9 cellular contexts compared by ENCODE assay signal in the genomic region with DNA sequence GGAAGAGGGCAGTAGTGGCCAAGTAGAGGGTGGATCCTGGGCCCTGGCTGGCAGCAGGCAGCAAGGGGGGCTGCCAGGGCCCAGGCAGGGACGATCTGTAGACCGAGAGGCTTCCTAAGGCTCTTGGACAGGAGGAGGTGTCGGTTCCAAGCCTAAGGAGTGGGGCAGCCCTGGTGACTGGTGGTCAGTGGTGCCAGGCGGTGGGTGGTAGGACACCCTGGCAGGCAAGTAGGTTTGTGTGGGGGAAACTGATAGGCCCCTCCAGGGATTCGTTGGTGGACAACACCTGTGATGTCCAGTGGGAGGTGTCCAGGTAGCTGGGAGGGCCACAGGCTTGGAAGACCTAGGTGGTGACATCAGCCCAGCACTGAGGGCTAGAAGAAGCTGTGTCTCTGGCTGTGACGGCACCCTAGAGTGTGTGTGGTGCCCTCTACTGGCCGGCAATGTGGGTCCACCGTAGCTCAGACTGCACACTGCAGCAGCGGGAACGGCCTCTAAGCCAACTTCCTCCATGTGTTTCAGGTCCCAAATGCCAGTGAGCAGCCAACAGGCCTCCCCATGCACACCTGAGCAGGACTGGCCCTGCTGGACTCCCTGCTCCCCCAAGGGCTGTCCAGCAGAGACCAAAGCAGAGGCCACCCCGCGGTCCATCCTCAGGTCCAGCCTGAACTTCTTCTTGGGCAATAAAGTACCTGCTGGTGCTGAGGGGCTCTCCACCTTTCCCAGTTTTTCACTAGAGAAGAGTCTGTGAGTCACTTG. TPM values are rescaled to one million over a fixed set of nuclear protein-coding genes. Genes with fewer than 3 reads are reported as not detected.
DNase-seq lines count a peak whose midpoint lies in the region; ATAC-seq, FAIRE-seq and TF ChIP-seq lines count a peak whose summit lies in the region.
"Had no signal": no experiment of that assay in that cellular context is flagged by ENCODE, and none has a peak within 500 bp of the region (broad histone marks: within the 10 kb centered on the region; RNA-seq: fewer than 3 reads in every experiment).

No MANE protein-coding gene starts in this region.

- WGBS in ovary, 3 donors: 56 to 61% (median 59%) methylated on average over 12 of the region's 12 CpGs

- BruUV-seq in Panc1 (replicated peaks; lab: Mats Ljungman, UMichigan): no TSS peak

- ATAC-seq in Panc1: peak; percentile 98
- ATAC-seq in activated T-cell treated with anti-CD3 and anti-CD28 coated beads, Interleukin-2, amount 50 U/mL, for 72 hours (replicated peaks in 1 of 2): peak; percentile 96 to 97
- no peak for ATAC-seq in GM18519 (IDR thresholded peaks at IDR 0.05; ENCODE audit: low FRiP score, unreplicated experiment)

- H3K4me3 ChIP-seq in BE2C (ENCODE audit: low read depth, low read length) (no peak overlapping the region), Panc1 (ENCODE audit: low read depth in 2 of 2, low read length in 2 of 2) (no peak overlapping the region), fibroblast of pulmonary artery (replicated peaks; ENCODE audit: low read depth, low read length) (no peak overlapping the region), ovary (no peak overlapping the region), uterus (no peak overlapping the region)

- intact Hi-C loops in Panc1 (cut with micrococcal nuclease; ENCODE audit: unreplicated experiment) (no loop called here), ovary (cut with DNase I) (no loop called here), uterus (cut with DNase I; ENCODE audit: low total_unique reads) (no loop called here)

- CTCF ChIA-PET in Panc1 (lab: Charles Lee): interaction anchor here (0.5 to 1.9 kb wide), 9 partner anchors 9 to 801 kb away, joined by 3 to 13 read pairs (median 5); a partner anchor contains a TSS

- H3K27me3 ChIP-seq in BE2C (no peaks in the 10 kb centered on the region), Panc1 (ENCODE audit: control insufficient read depth, insufficient read depth, low read length) (no peaks in the 10 kb centered on the region), ovary (no peaks in the 10 kb centered on the region), uterus (no peaks in the 10 kb centered on the region)

- H3K4me3 Mint-ChIP-seq in activated T-cell treated with anti-CD3 and anti-CD28 coated beads, Interleukin-2, amount 50 U/mL, for 72 hours: no peak overlapping the region
- H3K4me3 Mint-ChIP-seq: stimulated activated naive CD8-positive, alpha-beta T cell treated with anti-CD3 and anti-CD28 coated beads, Interleukin-15, Interleukin-2, amounts not matched to agents 100 ng/mL and 50 ng/mL, for 24 hours had no signal

- H3K9me3 Mint-ChIP-seq in activated T-cell treated with anti-CD3 and anti-CD28 coated beads, Interleukin-2, amount 50 U/mL, for 72 hours: no peaks in the 10 kb centered on the region
- H3K9me3 Mint-ChIP-seq: stimulated activated naive CD8-positive, alpha-beta T cell treated with anti-CD3 and anti-CD28 coated beads, Interleukin-15, Interleukin-2, amounts not matched to agents 100 ng/mL and 50 ng/mL, for 24 hours had no signal

- H3K4me1 Mint-ChIP-seq in activated T-cell treated with anti-CD3 and anti-CD28 coated beads, Interleukin-2, amount 50 U/mL, for 72 hours (ENCODE audit: low read depth): peaks cover 6% of the 10 kb centered on the region

- H3K36me3 Mint-ChIP-seq in activated T-cell treated with anti-CD3 and anti-CD28 coated beads, Interleukin-2, amount 50 U/mL, for 72 hours (ENCODE audit: insufficient read depth in 2 of 2): no peaks in the 10 kb centered on the region

- no peak for TF ChIP-seq EP300 in ovary (IDR thresholded peaks at IDR 0.05)

- no peaks in the 10 kb centered on the region for H3K36me3 ChIP-seq in BE2C
- H3K36me3 ChIP-seq in Panc1 (ENCODE audit: control insufficient read depth, insufficient read depth, low read length): no peaks in the 10 kb centered on the region
- no peaks in the 10 kb centered on the region for H3K36me3 ChIP-seq in ovary
- H3K36me3 ChIP-seq in uterus: no peaks in the 10 kb centered on the region

- H3K27ac ChIP-seq in Panc1 (ENCODE audit: low read length) (no peak overlapping the region), ovary (no peak overlapping the region), uterus (no peak overlapping the region)

- TF ChIP-seq POLR2A in H54 (IDR thresholded peaks at IDR 0.05; ENCODE audit: low read depth, low read length): no peak
- no peak for TF ChIP-seq POLR2A in ovary (IDR thresholded peaks at IDR 0.05)
- no peak for TF ChIP-seq POLR2A in uterus (IDR thresholded peaks at IDR 0.05)

- TF ChIP-seq CTCF in BE2C (IDR thresholded peaks at IDR 0.05; ENCODE audit: low read depth, low read length) (peak; percentile 84), Panc1 (IDR thresholded peaks at IDR 0.05) (peak; percentile 84), fibroblast of pulmonary artery (IDR thresholded peaks at IDR 0.05; ENCODE audit: low read length, missing control alignments) (peak; percentile 82), ovary (IDR thresholded peaks at IDR 0.05) (no peak), uterus (IDR thresholded peaks at IDR 0.05) (peak; percentile 12 to 42 (median 24))

- FAIRE-seq in H54 (lab: Jason Lieb, UNC): no peak

- DNase-seq in BE2C: peak; percentile 78
- DNase-seq in H54 (ENCODE audit: insufficient read length, low spot score): peak; percentile 45
- DNase-seq in Panc1 (ENCODE audit: low read depth, low spot score): no peak
- peak; percentile 70 to 74 for DNase-seq in activated T-cell treated with anti-CD3 and anti-CD28 coated beads, Interleukin-2, amount 50 U/mL, for 72 hours
- peak; percentile 68 for DNase-seq in fibroblast of pulmonary artery (ENCODE audit: low read depth)
- peak in 3 of 5 donors; percentile 44 to 70 (median 48) for DNase-seq in ovary
- peak in 1 of 2 donors; percentile 25 for DNase-seq in uterus

- no peak overlapping the region for H3K27ac Mint-ChIP-seq in activated T-cell treated with anti-CD3 and anti-CD28 coated beads, Interleukin-2, amount 50 U/mL, for 72 hours
- H3K27ac Mint-ChIP-seq: stimulated activated naive CD8-positive, alpha-beta T cell treated with anti-CD3 and anti-CD28 coated beads, Interleukin-15, Interleukin-2, amounts not matched to agents 100 ng/mL and 50 ng/mL, for 24 hours had no signal

- H3K4me1 ChIP-seq in BE2C (no peaks in the 10 kb centered on the region), Panc1 (ENCODE audit: control insufficient read depth, insufficient read depth, low read length) (no peaks in the 10 kb centered on the region), ovary (ENCODE audit: insufficient read depth) (no peaks in the 10 kb centered on the region), uterus (no peaks in the 10 kb centered on the region)

- in situ Hi-C loops in Panc1 (cut with HindIII; ENCODE audit: low pct_unique_long_range_greater_than_20kb, low sequenced_read_pairs): no loop called here

- H3K27me3 Mint-ChIP-seq in activated T-cell treated with anti-CD3 and anti-CD28 coated beads, Interleukin-2, amount 50 U/mL, for 72 hours (ENCODE audit: low read depth): peaks cover 22% of the 10 kb centered on the region

- H3K9me3 ChIP-seq in BE2C (no peaks in the 10 kb centered on the region), Panc1 (ENCODE audit: control insufficient read depth, insufficient read depth, low read depth, low read length) (no peaks in the 10 kb centered on the region), ovary (no peaks in the 10 kb centered on the region), uterus (no peaks in the 10 kb centered on the region)

- POLR2A ChIA-PET in Panc1 (lab: Charles Lee): no interaction called here

RNA-seq across cellular contexts. Expression of a gene that starts 9.4 kb away (rescaled TPM):
- polyA plus RNA-seq in BE2C (2012; ENCODE audit: insufficient read depth, insufficient read length, low read depth): 87.1 TPM
- total RNA-seq in Panc1 (2021; ENCODE audit: unreplicated experiment) (40.5 TPM), ovary (10 to 100 TPM; 18.0 to 47.3 (median 42.4) TPM), uterus (10 to 100 TPM; 16.2 to 58.2 (median 24.8) TPM)
- 40.6 TPM for polyA plus RNA-seq in Panc1 (2012; ENCODE audit: insufficient read length)
- total RNA-seq in activated T-cell treated with anti-CD3 and anti-CD28 coated beads, Interleukin-2, amount 50 U/mL, for 72 hours: 10 to 100 TPM; 37.6 to 43.0 TPM
- polyA plus RNA-seq in ovary: 10 to 100 TPM; 34.4 to 60.2 TPM

RNA-seq across cellular contexts. Expression of a gene that starts 22.2 kb away (rescaled TPM):
- 0.37 TPM for polyA plus RNA-seq in BE2C (2012; ENCODE audit: insufficient read depth, insufficient read length, low read depth)
- 4.9 TPM for total RNA-seq in Panc1 (2021; ENCODE audit: unreplicated experiment)
- 3.8 TPM for polyA plus RNA-seq in Panc1 (2012; ENCODE audit: insufficient read length)
- total RNA-seq in activated T-cell treated with anti-CD3 and anti-CD28 coated beads, Interleukin-2, amount 50 U/mL, for 72 hours: under 1 TPM; 0.25 to 0.60 TPM
- 1 to 10 TPM in 4 of 7 donors, under 1 TPM in 3; 0.45 to 4.1 (median 1.3) TPM for total RNA-seq in ovary
- 1 to 10 TPM in 1 of 2 donors, under 1 TPM in 1; 0.31 to 8.0 TPM for polyA plus RNA-seq in ovary
- total RNA-seq in uterus: 1 to 10 TPM in 1 of 4 donors, under 1 TPM in 1, not detected in 2; 0.58 to 1.3 TPM

RNA-seq across cellular contexts. Expression of a gene that starts 54.0 kb away (rescaled TPM):
- not detected for polyA plus RNA-seq in BE2C (2012; ENCODE audit: insufficient read depth, insufficient read length, low read depth)
- not detected for total RNA-seq in Panc1 (2021; ENCODE audit: unreplicated experiment)
- 0.11 TPM for polyA plus RNA-seq in Panc1 (2012; ENCODE audit: insufficient read length)
- not detected for total RNA-seq in activated T-cell treated with anti-CD3 and anti-CD28 coated beads, Interleukin-2, amount 50 U/mL, for 72 hours
- total RNA-seq in ovary: under 1 TPM in 1 of 7 donors, not detected in 6; 0.10 TPM
- not detected for polyA plus RNA-seq in ovary
- not detected for total RNA-seq in uterus

Comparison
In these comparisons a context has a peak if more than half of its experiments do, and no peak if none do; other contexts are left out.
1. CTCF ChIP-seq: peak in BE2C (single experiment), Panc1 (single experiment), fibroblast of pulmonary artery (single experiment) and uterus (4 of 4); none in ovary (0 of 3).